In genomic region chr12:52944683-52945388, GRCh38 we compare ENCODE assay signal across 20 cellular contexts. TPM values are rescaled to one million over a fixed set of nuclear protein-coding genes. Genes with fewer than 3 reads are reported as not detected.
DNase-seq lines count a peak whose midpoint lies in the region; ATAC-seq and TF ChIP-seq lines count a peak whose summit lies in the region.
"Had no signal": no experiment of that assay in that cellular context is flagged by ENCODE, and none has a peak within 500 bp of the region (broad histone marks: within the 10 kb centered on the region; RNA-seq: fewer than 3 reads in every experiment).

No MANE protein-coding gene starts in this region.

- intact Hi-C loops in Calu3 (cut with micrococcal nuclease; ENCODE audit: unreplicated experiment): no loop called here

- H3K4me3 Mint-ChIP-seq in Calu3 (ENCODE audit: low read depth, unreplicated experiment): peak overlapping the region; percentile 63
- H3K4me3 Mint-ChIP-seq in endothelial cell (ENCODE audit: unreplicated experiment): peak overlapping the region; percentile 69
- H3K4me3 Mint-ChIP-seq in nephron progenitor cell: no peak overlapping the region
- H3K4me3 Mint-ChIP-seq: activated CD4-positive, alpha-beta T cell treated with anti-CD3 and anti-CD28 coated beads, Interleukin-2, amount 10 ng/mL, durations not matched to agents 24 days and 14 days; activated naive CD8-positive, alpha-beta T cell; CD8-positive, alpha-beta T cell; immature natural killer cell; memory B cell had no signal

- peaks cover 34% of the 10 kb centered on the region for H3K27me3 ChIP-seq in suprapubic skin

- H3K36me3 Mint-ChIP-seq in Calu3 (ENCODE audit: insufficient read depth, unreplicated experiment) (peaks cover 45% of the 10 kb centered on the region), endothelial cell (ENCODE audit: low read depth, unreplicated experiment) (peaks cover 7% of the 10 kb centered on the region), nephron progenitor cell (ENCODE audit: low read depth) (peaks cover 8% of the 10 kb centered on the region)
- H3K36me3 Mint-ChIP-seq: activated naive CD8-positive, alpha-beta T cell; CD8-positive, alpha-beta T cell; memory B cell had no signal

- no peaks in the 10 kb centered on the region for H3K9me3 ChIP-seq in suprapubic skin
- H3K9me3 ChIP-seq: neutrophil had no signal

- no peak overlapping the region for H3K4me3 ChIP-seq in suprapubic skin

- peaks cover 51% of the 10 kb centered on the region for H3K4me1 Mint-ChIP-seq in Calu3 (ENCODE audit: low read depth, unreplicated experiment)
- H3K4me1 Mint-ChIP-seq in endothelial cell (ENCODE audit: unreplicated experiment): peaks cover 38% of the 10 kb centered on the region
- peaks cover 75% of the 10 kb centered on the region for H3K4me1 Mint-ChIP-seq in nephron progenitor cell

- WGBS in suprapubic skin: 83% methylated on average over 8 of the region's 8 CpGs

- TF ChIP-seq CTCF in Calu3 (IDR thresholded peaks at IDR 0.05; ENCODE audit: unreplicated experiment) (no peak), endothelial cell (IDR thresholded peaks at IDR 0.05; ENCODE audit: unreplicated experiment) (no peak), nephron progenitor cell (IDR thresholded peaks at IDR 0.05) (no peak), suprapubic skin (IDR thresholded peaks at IDR 0.05) (no peak), GM13977 (IDR thresholded peaks at IDR 0.05; ENCODE audit: extremely low read depth, insufficient read depth, missing control alignments) (no peak)

- H3K27me3 Mint-ChIP-seq in Calu3 (ENCODE audit: unreplicated experiment) (no peaks in the 10 kb centered on the region), endothelial cell (ENCODE audit: unreplicated experiment) (peaks cover 4% of the 10 kb centered on the region), nephron progenitor cell (ENCODE audit: low read depth, poor library complexity) (peaks cover 3% of the 10 kb centered on the region)

- peaks cover 2% of the 10 kb centered on the region for H3K9me3 Mint-ChIP-seq in Calu3 (ENCODE audit: low read depth, unreplicated experiment)
- H3K9me3 Mint-ChIP-seq in endothelial cell (ENCODE audit: unreplicated experiment): no peaks in the 10 kb centered on the region
- peaks cover 2% of the 10 kb centered on the region for H3K9me3 Mint-ChIP-seq in nephron progenitor cell
- H3K9me3 Mint-ChIP-seq: memory B cell had no signal

- no peaks in the 10 kb centered on the region for H3K36me3 ChIP-seq in suprapubic skin
- H3K36me3 ChIP-seq: neutrophil had no signal

- ATAC-seq in GM19455 (IDR thresholded peaks at IDR 0.05; ENCODE audit: unreplicated experiment): no peak
- ATAC-seq: CD8-positive, alpha-beta T cell had no signal

- H3K4me1 ChIP-seq in suprapubic skin: peaks cover 7% of the 10 kb centered on the region

- TF ChIP-seq POLR2A in suprapubic skin (IDR thresholded peaks at IDR 0.05): no peak

- no peak overlapping the region for H3K27ac ChIP-seq in suprapubic skin
- H3K27ac ChIP-seq: neutrophil had no signal

- no TSS peak for BruUV-seq in Calu3 (replicated peaks; lab: Mats Ljungman, UMichigan)

- CTCF ChIA-PET in Calu3 (lab: Charles Lee): interaction anchor here (0.6 to 4.0 kb wide), 3 partner anchors 18 to 40 kb away, joined by 4 to 33 read pairs (median 6); partner anchors contain the start of gene KRT8

- H3K27ac Mint-ChIP-seq in Calu3 (ENCODE audit: unreplicated experiment) (peak overlapping the region; percentile 97), endothelial cell (ENCODE audit: unreplicated experiment) (peak overlapping the region; percentile 92), nephron progenitor cell (peak overlapping the region; percentile 92)
- H3K27ac Mint-ChIP-seq: activated CD4-positive, alpha-beta T cell treated with anti-CD3 and anti-CD28 coated beads, Interleukin-2, amount 10 ng/mL, durations not matched to agents 24 days and 14 days; activated naive CD8-positive, alpha-beta T cell; CD8-positive, alpha-beta T cell; immature natural killer cell; memory B cell had no signal

- DNase-seq in Calu3 (no peak), NCI-H226 (peak; percentile 77), endothelial cell (ENCODE audit: low spot score) (no peak), nephron progenitor cell (no peak), suprapubic skin (ENCODE audit: low spot score in 2 of 2) (no peak), GM13977 (ENCODE audit: low spot score) (no peak), iPS-NIHi11 (ENCODE audit: low spot score) (no peak)
- DNase-seq: activated CD4-positive, alpha-beta T cell treated with anti-CD3 and anti-CD28 coated beads, Interleukin-2, amount 10 ng/mL, durations not matched to agents 24 days and 14 days; activated T-cell treated with anti-CD3 and anti-CD28 coated beads, Interleukin-2, amount 50 U/mL, for 1 hour; CD8-positive, alpha-beta T cell; effector memory CD4-positive, alpha-beta T cell; HCEC 1CT; immature natural killer cell; NCI-H1417 treated with DMSO at 0.1 percent for 48 hours; SIG-M5 had no signal

- in situ Hi-C loops in GM13977 (cut with MboI; ENCODE audit: low pct_unique_long_range_greater_than_20kb, low sequenced_read_pairs, unreplicated experiment): no loop called here

- TF ChIP-seq EP300 in suprapubic skin (IDR thresholded peaks at IDR 0.05): no peak

RNA-seq across cellular contexts. Expression of gene KRT18, which starts 4.1 kb away (rescaled TPM):
- 1,777 and 1,816 TPM in 2 replicates for total RNA-seq in Calu3 (2022)
- 195 TPM for total RNA-seq in endothelial cell (ENCODE audit: unreplicated experiment)
- total RNA-seq in suprapubic skin: 100 to 1,000 TPM in 1 of 4 donors, 10 to 100 TPM in 3; 53.3 to 118 (median 71.0) TPM

RNA-seq across cellular contexts. Expression of gene KRT8, which starts 40.0 kb away (rescaled TPM):
- 2,474 and 2,821 TPM in 2 replicates for total RNA-seq in Calu3 (2022)
- 194 TPM for total RNA-seq in endothelial cell (ENCODE audit: unreplicated experiment)
- 10 to 100 TPM; 49.4 to 93.7 (median 65.9) TPM for total RNA-seq in suprapubic skin
- total RNA-seq: LHCN-M2 had no signal

Comparison
In these comparisons a context has a peak if more than half of its experiments do, and no peak if none do; other contexts are left out.
1. RNA of gene KRT8, which starts 40.0 kb away (total RNA-seq): 2,474 to 2,821 TPM in Calu3; 194 TPM in endothelial cell (single experiment) and 49.4 to 93.7 TPM in suprapubic skin; every median in the first group is over 10 times any median in the second.
2. Peak in every context shown above with its lines, with median percentiles within 50 percentile points of each other: H3K27ac Mint-ChIP-seq.